In genomic region chr2:26238301-26238958, GRCh38 we compare ENCODE assay signal across 1 cellular context.
A peak's percentile ranks its signal among the peaks of the same experiment; 100 is the strongest.
TF ChIP-seq lines count a peak whose summit lies in the region.

No MANE protein-coding gene starts in this region.

TF ChIP-seq in HepG2, 621 proteins besides CTCF, POLR2A, EP300 and RAD21 (continued from another document and continues in another):
- TF ChIP-seq ZBTB49 (CRISPR knock-in tag; IDR thresholded peaks at IDR 0.05; ENCODE audit: borderline replicate concordance) (no peak), NFE2L1 (CRISPR knock-in tag; IDR thresholded peaks at IDR 0.05; ENCODE audit: borderline replicate concordance) (no peak), ZNF10 (CRISPR knock-in tag; IDR thresholded peaks at IDR 0.05; ENCODE audit: borderline replicate concordance, low read depth) (no peak), HES4 (CRISPR knock-in tag; IDR thresholded peaks at IDR 0.05; ENCODE audit: borderline replicate concordance) (no peak), PAF1 (CRISPR knock-in tag; IDR thresholded peaks at IDR 0.05) (no peak), MLLT10 (CRISPR knock-in tag; IDR thresholded peaks at IDR 0.05) (no peak), NR1H2 (CRISPR knock-in tag; IDR thresholded peaks at IDR 0.05; ENCODE audit: borderline replicate concordance, low read depth) (no peak), ZNF207 (IDR thresholded peaks at IDR 0.05; ENCODE audit: borderline replicate concordance) (no peak), TEAD2 (CRISPR knock-in tag; IDR thresholded peaks at IDR 0.05) (no peak), ZNF501 (CRISPR knock-in tag; IDR thresholded peaks at IDR 0.05) (no peak), SNRNP70 (IDR thresholded peaks at IDR 0.05; ENCODE audit: low read depth, low read length) (no peak), ZFP62 (CRISPR knock-in tag; IDR thresholded peaks at IDR 0.05) (no peak), GABPA (IDR thresholded peaks at IDR 0.05; ENCODE audit: low read depth, low read length) (no peak), GABPA (CRISPR knock-in tag; IDR thresholded peaks at IDR 0.05; ENCODE audit: low read depth) (no peak), EED (CRISPR knock-in tag; IDR thresholded peaks at IDR 0.05) (no peak), ZFP82 (CRISPR knock-in tag; IDR thresholded peaks at IDR 0.05; ENCODE audit: borderline replicate concordance) (no peak), ZSCAN25 (CRISPR knock-in tag; IDR thresholded peaks at IDR 0.05) (no peak), CSRNP2 (CRISPR knock-in tag; conservative IDR thresholded peaks at IDR 0.05; ENCODE audit: low read depth) (no peak), MAFK (conservative IDR thresholded peaks at IDR 0.05 in 1 of 2, IDR thresholded peaks at IDR 0.05 in 1 of 2; ENCODE audit: low read length in 2 of 2) (no peak), SAFB2 (CRISPR knock-in tag; IDR thresholded peaks at IDR 0.05; ENCODE audit: borderline replicate concordance, low read depth) (no peak), MTF2 (CRISPR knock-in tag; IDR thresholded peaks at IDR 0.05; ENCODE audit: borderline replicate concordance) (no peak), NCOA5 (CRISPR knock-in tag; IDR thresholded peaks at IDR 0.05) (no peak), ZBTB42 (CRISPR knock-in tag; IDR thresholded peaks at IDR 0.05) (no peak), USF2 (IDR thresholded peaks at IDR 0.05; ENCODE audit: low read depth, low read length) (no peak), USF2 (CRISPR knock-in tag; IDR thresholded peaks at IDR 0.05; ENCODE audit: borderline replicate concordance) (no peak), FOXC1 (CRISPR knock-in tag; IDR thresholded peaks at IDR 0.05; ENCODE audit: borderline replicate concordance) (no peak), FOXJ3 (CRISPR knock-in tag; IDR thresholded peaks at IDR 0.05; ENCODE audit: borderline replicate concordance) (peak; percentile 7; the same call in 1 of the 2 replicates), ZNF260 (CRISPR knock-in tag; IDR thresholded peaks at IDR 0.05; ENCODE audit: borderline replicate concordance, low read depth) (no peak), ZNF234 (CRISPR knock-in tag; conservative IDR thresholded peaks at IDR 0.05) (no peak), RFX1 (IDR thresholded peaks at IDR 0.05) (no peak), ZNF720 (CRISPR knock-in tag; IDR thresholded peaks at IDR 0.05) (no peak), HOXA7 (CRISPR knock-in tag; IDR thresholded peaks at IDR 0.05) (no peak), SOX5 (CRISPR knock-in tag; IDR thresholded peaks at IDR 0.05; ENCODE audit: borderline replicate concordance) (peak; percentile 50), ZNF652 (CRISPR knock-in tag; IDR thresholded peaks at IDR 0.05; ENCODE audit: borderline replicate concordance, low read depth) (no peak), NR3C1 (CRISPR knock-in tag; IDR thresholded peaks at IDR 0.05) (no peak), TCF7L2 (IDR thresholded peaks at IDR 0.05; ENCODE audit: low read depth, low read length) (no peak), JUND (CRISPR knock-in tag; IDR thresholded peaks at IDR 0.05) (no peak), ZSCAN12 (CRISPR knock-in tag; IDR thresholded peaks at IDR 0.05) (no peak), ZFYVE20 (CRISPR knock-in tag; IDR thresholded peaks at IDR 0.05; ENCODE audit: borderline replicate concordance, low read depth) (no peak), IRF2 (CRISPR knock-in tag; IDR thresholded peaks at IDR 0.05) (peak; percentile 52; the same call in 1 of the 2 replicates), ZNF17 (CRISPR knock-in tag; IDR thresholded peaks at IDR 0.05) (no peak), ZNF24 (IDR thresholded peaks at IDR 0.05) (no peak), NKX3-1 (CRISPR knock-in tag; IDR thresholded peaks at IDR 0.05) (no peak), ZNF317 (CRISPR knock-in tag; IDR thresholded peaks at IDR 0.05) (no peak), NONO (IDR thresholded peaks at IDR 0.05) (no peak), NONO (CRISPR knock-in tag; conservative IDR thresholded peaks at IDR 0.05) (no peak), ZIK1 (CRISPR knock-in tag; IDR thresholded peaks at IDR 0.05; ENCODE audit: borderline replicate concordance, low read depth) (no peak)
- TF ChIP-seq, protein P1, sequence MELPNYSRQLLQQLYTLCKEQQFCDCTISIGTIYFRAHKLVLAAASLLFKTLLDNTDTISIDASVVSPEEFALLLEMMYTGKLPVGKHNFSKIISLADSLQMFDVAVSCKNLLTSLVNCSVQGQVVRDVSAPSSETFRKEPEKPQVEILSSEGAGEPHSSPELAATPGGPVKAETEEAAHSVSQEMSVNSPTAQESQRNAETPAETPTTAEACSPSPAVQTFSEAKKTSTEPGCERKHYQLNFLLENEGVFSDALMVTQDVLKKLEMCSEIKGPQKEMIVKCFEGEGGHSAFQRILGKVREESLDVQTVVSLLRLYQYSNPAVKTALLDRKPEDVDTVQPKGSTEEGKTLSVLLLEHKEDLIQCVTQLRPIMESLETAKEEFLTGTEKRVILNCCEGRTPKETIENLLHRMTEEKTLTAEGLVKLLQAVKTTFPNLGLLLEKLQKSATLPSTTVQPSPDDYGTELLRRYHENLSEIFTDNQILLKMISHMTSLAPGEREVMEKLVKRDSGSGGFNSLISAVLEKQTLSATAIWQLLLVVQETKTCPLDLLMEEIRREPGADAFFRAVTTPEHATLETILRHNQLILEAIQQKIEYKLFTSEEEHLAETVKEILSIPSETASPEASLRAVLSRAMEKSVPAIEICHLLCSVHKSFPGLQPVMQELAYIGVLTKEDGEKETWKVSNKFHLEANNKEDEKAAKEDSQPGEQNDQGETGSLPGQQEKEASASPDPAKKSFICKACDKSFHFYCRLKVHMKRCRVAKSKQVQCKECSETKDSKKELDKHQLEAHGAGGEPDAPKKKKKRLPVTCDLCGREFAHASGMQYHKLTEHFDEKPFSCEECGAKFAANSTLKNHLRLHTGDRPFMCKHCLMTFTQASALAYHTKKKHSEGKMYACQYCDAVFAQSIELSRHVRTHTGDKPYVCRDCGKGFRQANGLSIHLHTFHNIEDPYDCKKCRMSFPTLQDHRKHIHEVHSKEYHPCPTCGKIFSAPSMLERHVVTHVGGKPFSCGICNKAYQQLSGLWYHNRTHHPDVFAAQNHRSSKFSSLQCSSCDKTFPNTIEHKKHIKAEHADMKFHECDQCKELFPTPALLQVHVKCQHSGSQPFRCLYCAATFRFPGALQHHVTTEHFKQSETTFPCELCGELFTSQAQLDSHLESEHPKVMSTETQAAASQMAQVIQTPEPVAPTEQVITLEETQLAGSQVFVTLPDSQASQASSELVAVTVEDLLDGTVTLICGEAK (IDR thresholded peaks at IDR 0.05): no peak
- TF ChIP-seq, protein P1 (CRISPR knock-in tag; IDR thresholded peaks at IDR 0.05): no peak
- TF ChIP-seq, protein P2, sequence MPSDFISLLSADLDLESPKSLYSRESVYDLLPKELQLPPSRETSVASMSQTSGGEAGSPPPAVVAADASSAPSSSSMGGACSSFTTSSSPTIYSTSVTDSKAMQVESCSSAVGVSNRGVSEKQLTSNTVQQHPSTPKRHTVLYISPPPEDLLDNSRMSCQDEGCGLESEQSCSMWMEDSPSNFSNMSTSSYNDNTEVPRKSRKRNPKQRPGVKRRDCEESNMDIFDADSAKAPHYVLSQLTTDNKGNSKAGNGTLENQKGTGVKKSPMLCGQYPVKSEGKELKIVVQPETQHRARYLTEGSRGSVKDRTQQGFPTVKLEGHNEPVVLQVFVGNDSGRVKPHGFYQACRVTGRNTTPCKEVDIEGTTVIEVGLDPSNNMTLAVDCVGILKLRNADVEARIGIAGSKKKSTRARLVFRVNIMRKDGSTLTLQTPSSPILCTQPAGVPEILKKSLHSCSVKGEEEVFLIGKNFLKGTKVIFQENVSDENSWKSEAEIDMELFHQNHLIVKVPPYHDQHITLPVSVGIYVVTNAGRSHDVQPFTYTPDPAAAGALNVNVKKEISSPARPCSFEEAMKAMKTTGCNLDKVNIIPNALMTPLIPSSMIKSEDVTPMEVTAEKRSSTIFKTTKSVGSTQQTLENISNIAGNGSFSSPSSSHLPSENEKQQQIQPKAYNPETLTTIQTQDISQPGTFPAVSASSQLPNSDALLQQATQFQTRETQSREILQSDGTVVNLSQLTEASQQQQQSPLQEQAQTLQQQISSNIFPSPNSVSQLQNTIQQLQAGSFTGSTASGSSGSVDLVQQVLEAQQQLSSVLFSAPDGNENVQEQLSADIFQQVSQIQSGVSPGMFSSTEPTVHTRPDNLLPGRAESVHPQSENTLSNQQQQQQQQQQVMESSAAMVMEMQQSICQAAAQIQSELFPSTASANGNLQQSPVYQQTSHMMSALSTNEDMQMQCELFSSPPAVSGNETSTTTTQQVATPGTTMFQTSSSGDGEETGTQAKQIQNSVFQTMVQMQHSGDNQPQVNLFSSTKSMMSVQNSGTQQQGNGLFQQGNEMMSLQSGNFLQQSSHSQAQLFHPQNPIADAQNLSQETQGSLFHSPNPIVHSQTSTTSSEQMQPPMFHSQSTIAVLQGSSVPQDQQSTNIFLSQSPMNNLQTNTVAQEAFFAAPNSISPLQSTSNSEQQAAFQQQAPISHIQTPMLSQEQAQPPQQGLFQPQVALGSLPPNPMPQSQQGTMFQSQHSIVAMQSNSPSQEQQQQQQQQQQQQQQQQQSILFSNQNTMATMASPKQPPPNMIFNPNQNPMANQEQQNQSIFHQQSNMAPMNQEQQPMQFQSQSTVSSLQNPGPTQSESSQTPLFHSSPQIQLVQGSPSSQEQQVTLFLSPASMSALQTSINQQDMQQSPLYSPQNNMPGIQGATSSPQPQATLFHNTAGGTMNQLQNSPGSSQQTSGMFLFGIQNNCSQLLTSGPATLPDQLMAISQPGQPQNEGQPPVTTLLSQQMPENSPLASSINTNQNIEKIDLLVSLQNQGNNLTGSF (CRISPR knock-in tag; IDR thresholded peaks at IDR 0.05): no peak
- TF ChIP-seq, protein P3, sequence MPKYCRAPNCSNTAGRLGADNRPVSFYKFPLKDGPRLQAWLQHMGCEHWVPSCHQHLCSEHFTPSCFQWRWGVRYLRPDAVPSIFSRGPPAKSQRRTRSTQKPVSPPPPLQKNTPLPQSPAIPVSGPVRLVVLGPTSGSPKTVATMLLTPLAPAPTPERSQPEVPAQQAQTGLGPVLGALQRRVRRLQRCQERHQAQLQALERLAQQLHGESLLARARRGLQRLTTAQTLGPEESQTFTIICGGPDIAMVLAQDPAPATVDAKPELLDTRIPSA (CRISPR knock-in tag; IDR thresholded peaks at IDR 0.05; ENCODE audit: borderline replicate concordance): no peak
